ENCODE assay signal across 13 cellular contexts in the genomic region with DNA sequence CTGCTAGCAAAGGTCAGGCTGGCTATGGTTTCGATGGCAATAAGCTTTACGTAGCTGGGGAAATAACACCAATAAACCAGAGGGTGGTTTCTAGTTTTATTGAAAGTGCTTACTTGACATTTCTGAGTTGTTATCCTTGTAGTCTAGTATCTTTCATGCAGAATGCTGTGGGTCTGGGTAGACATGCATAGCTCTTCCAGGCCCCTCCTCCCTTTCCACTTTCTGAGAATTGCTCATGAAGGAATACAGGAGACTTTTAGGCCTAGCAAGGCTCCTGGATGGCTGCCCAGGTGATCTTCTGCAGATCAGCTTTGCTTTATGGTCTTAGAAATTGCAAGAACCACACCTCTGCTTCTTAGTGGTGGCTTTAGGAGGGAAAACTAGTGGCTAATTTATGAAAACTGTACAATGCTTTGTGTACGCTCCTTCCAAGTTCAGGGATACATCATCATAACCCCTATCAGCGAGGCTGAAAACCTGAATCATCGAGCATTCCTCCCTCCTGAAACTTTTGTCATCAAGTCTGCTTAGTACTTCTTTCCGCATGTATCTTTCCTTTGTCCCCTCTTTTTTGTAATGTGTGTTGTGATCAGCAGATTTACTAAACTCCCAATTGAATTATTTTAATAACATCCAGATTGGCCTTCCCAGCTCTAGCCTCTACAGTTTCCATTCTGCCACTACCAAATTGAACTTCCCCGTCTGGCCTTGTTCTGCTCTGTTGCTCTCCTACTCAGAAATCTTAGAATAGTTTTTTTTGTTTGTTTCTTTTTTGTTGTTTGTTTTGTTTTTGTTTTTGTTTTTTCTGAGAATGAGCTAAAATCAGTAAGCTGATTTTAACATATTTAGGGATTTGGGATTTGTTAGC.
DNase-seq lines count a peak whose midpoint lies in the region; ATAC-seq and TF ChIP-seq lines count a peak whose summit lies in the region.
"Had no signal": no experiment of that assay in that cellular context is flagged by ENCODE, and none has a peak within 500 bp of the region (broad histone marks: within the 10 kb centered on the region; RNA-seq: fewer than 3 reads in every experiment).

No MANE protein-coding gene starts in this region.

- H3K36me3 ChIP-seq in GM23248 (ENCODE audit: low read depth), result no peaks in the 10 kb centered on the region
- H3K36me3 ChIP-seq in esophagus (ENCODE audit: control insufficient read depth in 2 of 2, insufficient read depth in 2 of 2, low read length in 1 of 2), result no peaks in the 10 kb centered on the region
- no peaks in the 10 kb centered on the region for H3K36me3 ChIP-seq in heart left ventricle
- H3K36me3 ChIP-seq: gastrocnemius medialis, left ventricle myocardium inferior, right atrium auricular region had no signal

- H3K27me3 ChIP-seq in GM23248 (replicated peaks; ENCODE audit: insufficient read depth) (no peaks in the 10 kb centered on the region), esophagus (ENCODE audit: control insufficient read depth in 1 of 2, insufficient read depth in 2 of 2, low read length in 2 of 2) (no peaks in the 10 kb centered on the region), heart left ventricle (no peaks in the 10 kb centered on the region)
- H3K27me3 ChIP-seq: gastrocnemius medialis, right atrium auricular region had no signal

- H3K79me2 ChIP-seq in GM23248 (ENCODE audit: insufficient read depth), result no peaks in the 10 kb centered on the region

- H4K20me1 ChIP-seq in GM23248 (ENCODE audit: insufficient read depth), result no peaks in the 10 kb centered on the region

- no peak for TF ChIP-seq CTCF in retinal pigment epithelial cell (conservative IDR thresholded peaks at IDR 0.05; ENCODE audit: low read depth, low read length)
- no peak for TF ChIP-seq CTCF in heart left ventricle (IDR thresholded peaks at IDR 0.05)

- no peaks in the 10 kb centered on the region for H3F3A ChIP-seq in GM23248 (ENCODE audit: insufficient read depth)

- DNase-seq in GM23248 (peak; percentile 54), RPMI8226 (peak; percentile 52), retinal pigment epithelial cell (ENCODE audit: low read depth) (peak; percentile 84), DMS 273 treated with DMSO at 0.1 percent for 48 hours (lab: John Stamatoyannopoulos, UW) (no peak), heart left ventricle (no peak), NCI-H187 treated with DMSO at 0.1 percent for 48 hours (lab: John Stamatoyannopoulos, UW) (no peak)
- DNase-seq: activated CD8-positive, alpha-beta memory T cell treated with anti-CD3 and anti-CD28 coated beads, Interleukin-2, amount 50 U/mL, for 4 hours; gastrocnemius medialis; KG1; left ventricle myocardium inferior had no signal

- H3K4me1 ChIP-seq in GM23248 (ENCODE audit: insufficient read depth), result 0 out of 2 replicates have a peak, but pooled peaks cover 3% of the 10 kb centered on the region
- H3K4me1 ChIP-seq in esophagus (ENCODE audit: control insufficient read depth in 2 of 2, insufficient read depth in 2 of 2, low read length in 1 of 2), result no peaks in the 10 kb centered on the region
- H3K4me1 ChIP-seq in heart left ventricle, result peaks cover 0 to 54% (median 14%) of the 10 kb centered on the region in 12 donors

- H3K9ac ChIP-seq in GM23248, result no peak overlapping the region

- H3K9me3 ChIP-seq in GM23248 (ENCODE audit: low read depth), result no peaks in the 10 kb centered on the region
- no peaks in the 10 kb centered on the region for H3K9me3 ChIP-seq in esophagus (ENCODE audit: control insufficient read depth in 2 of 2, insufficient read depth in 1 of 2, low read depth in 1 of 2, low read length in 1 of 2)
- H3K9me3 ChIP-seq in heart left ventricle, result no peaks in the 10 kb centered on the region
- H3K9me3 ChIP-seq: gastrocnemius medialis, left ventricle myocardium inferior, right atrium auricular region had no signal

- H3K4me3 ChIP-seq in GM23248 (no peak overlapping the region), esophagus (ENCODE audit: low read depth in 1 of 2, low read length in 2 of 2) (no peak overlapping the region), retinal pigment epithelial cell (ENCODE audit: low read length) (no peak overlapping the region), heart left ventricle (no peak overlapping the region)
- H3K4me3 ChIP-seq: gastrocnemius medialis, left ventricle myocardium inferior, right atrium auricular region had no signal

- WGBS in GM23248 (ENCODE audit: low coverage in 1 of 2, low lambda C conversion rate in 2 of 2, missing lambda C conversion rate in 2 of 2), 2 experiments, result 63% methylated on average over 7 of the region's 7 CpGs
- WGBS in esophagus, 2 donors, result 82 to 88% methylated on average over 7 of the region's 7 CpGs
- 93 to 97% (median 95%) methylated on average over 7 of the region's 7 CpGs for WGBS in heart left ventricle, 4 donors

- ATAC-seq in HG03175 (IDR thresholded peaks at IDR 0.05; ENCODE audit: unreplicated experiment), result no peak
- no peak for ATAC-seq in heart left ventricle

- H3K9me2 ChIP-seq in GM23248 (ENCODE audit: insufficient read depth), result no peaks in the 10 kb centered on the region

- in situ Hi-C loops in GM23248 (cut with MboI), result no loop called here

- no peak overlapping the region for H3K27ac ChIP-seq in GM23248
- peak overlapping the region; percentile 4 to 18 for H3K27ac ChIP-seq in esophagus (ENCODE audit: low read depth in 2 of 2, low read length in 1 of 2)
- H3K27ac ChIP-seq in heart left ventricle, result peak overlapping the region in 1 of 12 donors; percentile 9
- H3K27ac ChIP-seq: left ventricle myocardium inferior, right atrium auricular region had no signal

- no peak for TF ChIP-seq POLR2A in heart left ventricle (IDR thresholded peaks at IDR 0.05)

- intact Hi-C loops in heart left ventricle (cut with DNase I), result no loop called here

- H3K4me2 ChIP-seq in GM23248 (ENCODE audit: unreplicated experiment), result no peak overlapping the region

- H2AFZ ChIP-seq in GM23248, result peak overlapping the region; percentile 28; the same call in 1 of the 2 replicates

Comparison
In these comparisons a context has a peak if more than half of its experiments do, and no peak if none do; other contexts are left out.
1. DNase-seq: peak in GM23248 (single experiment), RPMI8226 (single experiment) and retinal pigment epithelial cell (single experiment); none in DMS 273 treated with DMSO at 0.1 percent for 48 hours (single experiment), heart left ventricle (0 of 5) and NCI-H187 treated with DMSO at 0.1 percent for 48 hours (single experiment).